Comparison of ENCODE assay signal across 8 cellular contexts in the genomic region with DNA sequence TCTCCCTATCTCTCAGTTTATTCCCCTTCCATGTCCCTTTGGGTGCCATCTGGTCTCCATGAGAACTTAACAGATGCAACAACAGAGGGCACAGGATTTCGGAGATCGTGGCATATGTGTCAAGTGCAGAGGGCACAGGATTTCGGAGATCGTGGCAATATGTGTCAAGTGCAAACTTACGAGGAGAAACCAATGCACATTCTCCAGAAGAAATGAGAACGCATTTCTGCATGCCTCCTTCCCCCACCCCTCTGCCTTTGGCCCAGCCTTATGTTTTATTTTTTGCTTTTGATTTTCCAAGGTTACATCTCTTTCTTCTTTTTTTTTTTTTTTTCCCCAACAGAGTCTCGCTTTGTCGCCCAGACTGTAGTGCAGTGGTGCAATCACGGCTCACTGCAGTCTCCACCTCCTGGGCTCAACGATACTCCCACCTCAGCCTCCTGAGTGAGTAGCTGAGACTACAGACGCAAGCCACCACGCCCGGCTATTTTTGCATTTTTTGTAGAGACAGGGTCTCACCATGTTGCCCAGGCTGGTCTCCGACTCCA. TPM values are rescaled to one million over a fixed set of nuclear protein-coding genes. Genes with fewer than 3 reads are reported as not detected.
A peak's percentile ranks its signal among the peaks of the same experiment; 100 is the strongest.
DNase-seq lines count a peak whose midpoint lies in the region; ATAC-seq, FAIRE-seq and TF ChIP-seq lines count a peak whose summit lies in the region.

No MANE protein-coding gene starts in this region.

- H3K27ac ChIP-seq in epithelial cell of prostate = peak overlapping the region; percentile 68

- peaks cover 4% of the 10 kb centered on the region; the same call in 1 of the 2 replicates for H3K9me3 Mint-ChIP-seq in HFFc6

- H3K9me3 ChIP-seq in neuron (ENCODE audit: low read length) = no peaks in the 10 kb centered on the region

- POLR2A ChIA-PET in AG04449 (lab: Yijun Ruan, JAX) = no interaction called here

- H3K4me1 ChIP-seq in neuron (ENCODE audit: insufficient read depth, low read length) = peaks cover 4% of the 10 kb centered on the region

- no peaks in the 10 kb centered on the region for H3K27me3 ChIP-seq in neuron (ENCODE audit: insufficient read depth, low read length)

- H3K36me3 Mint-ChIP-seq in HFFc6 (ENCODE audit: low read depth) = peaks cover 5% of the 10 kb centered on the region; the same call in 1 of the 2 replicates

- no peak for ATAC-seq in HG03571 (IDR thresholded peaks at IDR 0.05; ENCODE audit: unreplicated experiment)

- TF ChIP-seq POLR2A in GM12891 (IDR thresholded peaks at IDR 0.05; ENCODE audit: low read depth, low read length) = no peak

- peak overlapping the region; percentile 98 for H3K4me3 Mint-ChIP-seq in HFFc6

- no peak for TF ChIP-seq CTCF in AG04449 (IDR thresholded peaks at IDR 0.05; ENCODE audit: insufficient read depth, low read length, missing control alignments)
- TF ChIP-seq CTCF in HFFc6 (IDR thresholded peaks at IDR 0.05) = no peak
- TF ChIP-seq CTCF in WI38 (IDR thresholded peaks at IDR 0.05; ENCODE audit: low read depth, low read length) = no peak

- H3K4me3 ChIP-seq in AG04449 (ENCODE audit: low read depth, low read length) (peak overlapping the region; percentile 82), WI38 (ENCODE audit: low read depth, low read length) (peak overlapping the region; percentile 88), neuron (ENCODE audit: low read length) (peak overlapping the region; percentile 69)

- DNase-seq in AG04449 (ENCODE audit: low read depth, low spot score) = no peak
- no peak for DNase-seq in HFFc6
- DNase-seq in epithelial cell of prostate (ENCODE audit: low read depth, low spot score) = no peak
- DNase-seq in GOT3 (lab: John Stamatoyannopoulos, UW) = no peak
- DNase-seq in GM12891 (ENCODE audit: insufficient read length, low spot score) = no peak

- H2AFZ ChIP-seq in neuron (ENCODE audit: low read depth, low read length) = peak overlapping the region; percentile 86

- peaks cover 29% of the 10 kb centered on the region for H3K4me1 Mint-ChIP-seq in HFFc6 (ENCODE audit: low read depth)

- H3K27ac Mint-ChIP-seq in HFFc6 = peak overlapping the region; percentile 97

- H3K27me3 Mint-ChIP-seq in HFFc6 (ENCODE audit: insufficient read depth) = peaks cover 2% of the 10 kb centered on the region

- FAIRE-seq in GM12891 (lab: Jason Lieb, UNC) = no peak

- CTCF ChIA-PET in AG04449 (lab: Yijun Ruan, JAX) = no interaction called here

- H3K36me3 ChIP-seq in neuron (ENCODE audit: insufficient read depth, low read length) = peaks cover 5% of the 10 kb centered on the region

TF ChIP-seq in GM12891, 5 proteins besides CTCF, POLR2A, EP300 and RAD21:
- no peak for TF ChIP-seq SPI1 (IDR thresholded peaks at IDR 0.05; ENCODE audit: low read depth, low read length)
- TF ChIP-seq PAX5 (IDR thresholded peaks at IDR 0.05; ENCODE audit: insufficient read depth, low read length, severe bottlenecking) = no peak
- TF ChIP-seq POU2F2 (IDR thresholded peaks at IDR 0.05; ENCODE audit: low read depth, low read length) = no peak
- no peak for TF ChIP-seq POLR2AphosphoS5 (IDR thresholded peaks at IDR 0.05; ENCODE audit: low read depth, low read length)
- no peak for TF ChIP-seq TAF1 (IDR thresholded peaks at IDR 0.05; ENCODE audit: low read depth, low read length)

RNA-seq across cellular contexts. Expression of gene ANKRD26, which starts 0.6 kb away (rescaled TPM):
- 1 to 10 TPM; 7.1 to 8.7 (median 7.7) TPM for total RNA-seq in HFFc6 (2021; fragmentation: NEBNext Ultra II Directional; extraction: Animal tissue kit (Norgen Biotek cat#: 25700))
- 4.1 TPM for polyA plus RNA-seq in GM12891 (2012; ENCODE audit: low read depth, missing spikeins)

RNA-seq across cellular contexts. Expression of gene YME1L1, which starts 53.3 kb away (rescaled TPM):
- total RNA-seq in HFFc6 (2021; fragmentation: NEBNext Ultra II Directional; extraction: Animal tissue kit (Norgen Biotek cat#: 25700)) = 100 to 1,000 TPM; 130 to 148 (median 135) TPM
- 54.2 TPM for polyA plus RNA-seq in GM12891 (2012; ENCODE audit: low read depth, missing spikeins)

RNA-seq across cellular contexts. Expression of gene MASTL, which starts 54.3 kb away (rescaled TPM):
- 10 to 100 TPM in 5 of 6 experiments, 1 to 10 TPM in 1; 8.2 to 14.3 (median 13.0) TPM for total RNA-seq in HFFc6 (2021; fragmentation: NEBNext Ultra II Directional; extraction: Animal tissue kit (Norgen Biotek cat#: 25700))
- polyA plus RNA-seq in GM12891 (2012; ENCODE audit: low read depth, missing spikeins) = 7.3 TPM
